ENCODE assay signal across 8 cellular contexts in the genomic region with DNA sequence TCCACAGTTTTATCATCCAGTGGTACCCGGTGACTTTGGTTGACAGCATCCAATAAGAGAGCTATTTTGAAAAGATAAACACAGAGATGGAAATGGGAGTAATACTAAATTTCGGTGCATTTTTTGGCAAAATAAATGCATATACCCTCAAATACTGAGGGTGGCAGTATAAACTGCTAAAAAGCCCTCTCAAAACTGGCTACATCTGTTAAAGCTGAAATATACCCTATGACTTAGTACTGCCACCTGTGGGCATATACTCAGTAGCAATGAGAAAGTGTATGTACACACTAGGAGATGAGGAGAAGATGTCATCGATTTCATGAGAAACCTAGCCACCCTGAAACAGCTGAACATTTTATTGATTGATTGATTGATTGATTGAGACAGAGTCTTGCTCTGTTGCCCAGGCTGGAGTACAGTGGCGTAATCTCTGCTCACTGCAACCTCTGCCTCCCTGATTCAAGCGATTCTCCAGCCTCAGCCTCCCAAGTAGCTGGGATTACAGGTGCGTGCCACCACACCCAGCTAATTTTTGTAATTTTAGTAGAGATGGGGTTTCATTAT. TPM values are rescaled to one million over a fixed set of nuclear protein-coding genes. Genes with fewer than 3 reads are reported as not detected.
DNase-seq lines count a peak whose midpoint lies in the region; ATAC-seq and TF ChIP-seq lines count a peak whose summit lies in the region.

No MANE protein-coding gene starts in this region.

- 86% methylated on average over 6 of the region's 6 CpGs for WGBS in smooth muscle cell (ENCODE audit: low lambda C conversion rate)

- no peaks in the 10 kb centered on the region for H3K36me3 Mint-ChIP-seq in activated T-cell treated with anti-CD3 and anti-CD28 coated beads, Interleukin-2, amount 50 U/mL, for 4 hours (ENCODE audit: insufficient read depth)

- no peaks in the 10 kb centered on the region for H3F3A ChIP-seq in smooth muscle cell (ENCODE audit: low read depth)

- no peak for DNase-seq in activated T-cell treated with anti-CD3 and anti-CD28 coated beads, Interleukin-2, amount 50 U/mL, for 4 hours
- DNase-seq in activated T-cell treated with anti-CD3 and anti-CD28 coated beads for 4 hours, result no peak
- DNase-seq in RPMI7951 (ENCODE audit: low read depth), result peak; percentile 65
- peak; percentile 64 for DNase-seq in fibroblast of gingiva (ENCODE audit: low read depth)
- no peak for DNase-seq in smooth muscle cell (lab: John Stamatoyannopoulos, UW; ENCODE audit: unreplicated experiment)
- no peak for DNase-seq in putamen (ENCODE audit: low spot score)
- no peak for DNase-seq in globus pallidus (ENCODE audit: low spot score)

- no peaks in the 10 kb centered on the region for H3K9me3 Mint-ChIP-seq in activated T-cell treated with anti-CD3 and anti-CD28 coated beads, Interleukin-2, amount 50 U/mL, for 4 hours

- H3K4me3 ChIP-seq in smooth muscle cell, result no peak overlapping the region

- H3K9me3 ChIP-seq in smooth muscle cell (replicated peaks; ENCODE audit: low read depth), result no peaks in the 10 kb centered on the region

- ATAC-seq in activated T-cell treated with anti-CD3 and anti-CD28 coated beads, Interleukin-2, amount 50 U/mL, for 4 hours, result peak; percentile 76 to 85
- ATAC-seq in HG03342 (IDR thresholded peaks at IDR 0.05; ENCODE audit: unreplicated experiment), result peak; percentile 72

- H3K9ac ChIP-seq in smooth muscle cell (ENCODE audit: low read depth), result no peak overlapping the region

- TF ChIP-seq CTCF in smooth muscle cell (IDR thresholded peaks at IDR 0.05; ENCODE audit: borderline replicate concordance, insufficient read depth, poor library complexity, severe bottlenecking), result peak; percentile 15

- peaks cover 6% of the 10 kb centered on the region for H3K27me3 ChIP-seq in smooth muscle cell (ENCODE audit: low read depth)

- peaks cover 4% of the 10 kb centered on the region for H3K27me3 Mint-ChIP-seq in activated T-cell treated with anti-CD3 and anti-CD28 coated beads, Interleukin-2, amount 50 U/mL, for 4 hours (ENCODE audit: low read depth)

- no peak overlapping the region for H3K27ac ChIP-seq in smooth muscle cell (ENCODE audit: low read depth)

- H3K4me1 Mint-ChIP-seq in activated T-cell treated with anti-CD3 and anti-CD28 coated beads, Interleukin-2, amount 50 U/mL, for 4 hours (ENCODE audit: low read depth), result peaks cover 2% of the 10 kb centered on the region

- H4K20me1 ChIP-seq in smooth muscle cell (ENCODE audit: low read depth), result no peaks in the 10 kb centered on the region

- no peaks in the 10 kb centered on the region for H3K79me2 ChIP-seq in smooth muscle cell (ENCODE audit: low read depth)

- no peaks in the 10 kb centered on the region for H3K4me1 ChIP-seq in smooth muscle cell (ENCODE audit: low read depth)

- H2AFZ ChIP-seq in smooth muscle cell (ENCODE audit: low read depth), result no peak overlapping the region

- H3K4me3 Mint-ChIP-seq in activated T-cell treated with anti-CD3 and anti-CD28 coated beads, Interleukin-2, amount 50 U/mL, for 4 hours, result no peak overlapping the region

- no peaks in the 10 kb centered on the region for H3K36me3 ChIP-seq in smooth muscle cell (ENCODE audit: low read depth)

- no peak overlapping the region for H3K4me2 ChIP-seq in smooth muscle cell

RNA-seq across cellular contexts. Expression of a gene that starts 12.2 kb away (rescaled TPM):
- total RNA-seq in activated T-cell treated with anti-CD3 and anti-CD28 coated beads, Interleukin-2, amount 50 U/mL, for 4 hours, result 10 to 100 TPM; 17.4 to 29.9 (median 28.8) TPM
- 20.2 and 30.1 TPM in 2 replicates for total RNA-seq in RPMI7951 (2014; rRNA removed; shearing (Covaris generic))
- total RNA-seq in smooth muscle cell, result 42.9 and 44.2 TPM in 2 replicates
- 43.9 and 45.4 TPM in 2 replicates for polyA plus RNA-seq in smooth muscle cell

RNA-seq across cellular contexts. Expression of a gene that starts 29.7 kb away (rescaled TPM):
- total RNA-seq in activated T-cell treated with anti-CD3 and anti-CD28 coated beads, Interleukin-2, amount 50 U/mL, for 4 hours, result 100 to 1,000 TPM; 114 to 129 (median 118) TPM
- total RNA-seq in RPMI7951 (2014; rRNA removed; shearing (Covaris generic)), result 29.3 and 31.5 TPM in 2 replicates
- 12.5 and 13.7 TPM in 2 replicates for total RNA-seq in smooth muscle cell
- polyA plus RNA-seq in smooth muscle cell, result 8.1 and 11.4 TPM in 2 replicates

RNA-seq across cellular contexts. Expression of a gene that starts 29.8 kb away (rescaled TPM):
- total RNA-seq in activated T-cell treated with anti-CD3 and anti-CD28 coated beads, Interleukin-2, amount 50 U/mL, for 4 hours, result 1 to 10 TPM; 4.5 to 6.9 (median 6.2) TPM
- total RNA-seq in RPMI7951 (2014; rRNA removed; shearing (Covaris generic)), result 2.8 and 2.9 TPM in 2 replicates
- total RNA-seq in smooth muscle cell, result 4.3 and 6.3 TPM in 2 replicates
- polyA plus RNA-seq in smooth muscle cell, result 4.2 and 4.6 TPM in 2 replicates

RNA-seq across cellular contexts. Expression of a gene that starts 33.5 kb away (rescaled TPM):
- total RNA-seq in activated T-cell treated with anti-CD3 and anti-CD28 coated beads, Interleukin-2, amount 50 U/mL, for 4 hours, result not detected
- total RNA-seq in RPMI7951 (2014; rRNA removed; shearing (Covaris generic)), result not detected in 2 replicates
- not detected in 2 replicates for total RNA-seq in smooth muscle cell
- polyA plus RNA-seq in smooth muscle cell, result not detected in 2 replicates

Comparison
In these comparisons a context has a peak if more than half of its experiments do, and no peak if none do; other contexts are left out.
1. DNase-seq: peak in RPMI7951 (single experiment) and fibroblast of gingiva (single experiment); none in activated T-cell treated with anti-CD3 and anti-CD28 coated beads, Interleukin-2, amount 50 U/mL, for 4 hours (single experiment), activated T-cell treated with anti-CD3 and anti-CD28 coated beads for 4 hours (single experiment), smooth muscle cell (single experiment), putamen (single experiment) and globus pallidus (single experiment).